In the genomic region with DNA sequence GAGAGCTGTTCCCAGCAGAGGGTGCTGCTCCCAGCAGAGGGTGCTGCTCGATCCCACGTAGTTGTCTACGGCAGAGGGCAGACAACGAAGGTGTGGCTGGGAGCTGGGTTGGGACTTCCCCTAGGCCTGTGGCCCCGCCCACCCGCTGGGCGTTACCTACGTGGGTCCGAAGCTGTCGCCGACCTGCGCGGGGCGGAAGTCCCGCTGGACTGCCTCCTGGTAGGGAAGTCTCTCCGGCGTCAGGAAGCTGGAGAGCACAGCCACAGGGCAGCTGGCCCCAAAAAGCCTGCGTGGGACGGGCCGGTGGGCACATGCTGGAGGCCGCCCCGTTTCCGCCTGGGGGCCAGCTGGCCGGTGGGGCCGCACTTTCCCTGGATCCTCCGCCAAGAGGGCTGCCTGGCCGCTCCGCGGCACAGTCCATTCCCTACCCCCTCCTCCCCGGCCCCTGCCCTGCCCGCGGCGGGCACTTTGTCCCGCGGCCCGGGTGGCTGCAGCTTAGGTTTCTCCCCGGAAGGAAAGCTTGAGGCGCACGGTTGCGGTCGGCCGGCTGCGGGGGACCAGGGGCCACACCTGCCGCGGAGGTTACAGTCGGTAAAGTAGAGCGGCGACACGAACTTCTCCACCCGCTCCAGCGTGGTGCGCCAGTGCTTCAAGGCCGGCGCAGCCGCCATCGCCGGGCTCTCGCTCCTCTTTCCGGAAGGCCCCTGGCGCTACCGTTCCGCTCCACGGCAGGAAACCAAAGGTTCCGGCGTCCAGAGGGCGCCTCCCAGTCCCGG, we compare ENCODE assay signal across 8 cellular contexts. TPM values are rescaled to one million over a fixed set of nuclear protein-coding genes. Genes with fewer than 3 reads are reported as not detected.
DNase-seq lines count a peak whose midpoint lies in the region; ATAC-seq and TF ChIP-seq lines count a peak whose summit lies in the region.

Gene MAN2C1 (minus strand): TSS at position 695 of the 776 bp plus-strand sequence. CDS start 24 bp downstream, at position 671.

- H3K27me3 ChIP-seq in Caco-2 (replicated peaks; ENCODE audit: control insufficient read depth, insufficient read depth, low read length), result no peaks in the 10 kb centered on the region
- no peaks in the 10 kb centered on the region for H3K27me3 ChIP-seq in effector memory CD4-positive, alpha-beta T cell (replicated peaks; ENCODE audit: control insufficient read depth, insufficient read depth, low read length, poor library complexity, severe bottlenecking)

- intact Hi-C loops in Caco-2 (cut with micrococcal nuclease; ENCODE audit: unreplicated experiment), result loop anchor here (1.0 kb wide), 3 partner anchors 83 to 273 kb away; partner anchors contain the start of genes SIN3A and SNUPN

- peaks cover 13% of the 10 kb centered on the region for H3K4me1 Mint-ChIP-seq in Caco-2 (ENCODE audit: low read depth, unreplicated experiment)

- peaks cover 19% of the 10 kb centered on the region for H3K4me1 ChIP-seq in Caco-2
- H3K4me1 ChIP-seq in effector memory CD4-positive, alpha-beta T cell (ENCODE audit: control insufficient read depth, insufficient read depth, low read length, poor library complexity, severe bottlenecking), result peaks cover 6% of the 10 kb centered on the region

- H3K27ac Mint-ChIP-seq in Caco-2 (ENCODE audit: unreplicated experiment), result peak within 1 kb of the TSS; percentile 93

- no peaks in the 10 kb centered on the region for H3K9me3 ChIP-seq in Caco-2
- H3K9me3 ChIP-seq in effector memory CD4-positive, alpha-beta T cell (ENCODE audit: control insufficient read depth, low read length), result no peaks in the 10 kb centered on the region

- no peaks in the 10 kb centered on the region for H3K27me3 Mint-ChIP-seq in Caco-2 (ENCODE audit: insufficient read depth, unreplicated experiment)

- peak within 1 kb of the TSS; percentile 93 for H3K4me3 Mint-ChIP-seq in Caco-2 (ENCODE audit: unreplicated experiment)

- TF ChIP-seq CTCF in Caco-2 (IDR thresholded peaks at IDR 0.05; ENCODE audit: insufficient read depth in 1 of 2, low read depth in 1 of 2, low read length in 1 of 2, severe bottlenecking in 1 of 2, unreplicated experiment in 1 of 2), result peak; percentile 53 to 92

- peaks cover 64% of the 10 kb centered on the region for H3K36me3 Mint-ChIP-seq in Caco-2 (ENCODE audit: insufficient read depth, unreplicated experiment)

- peak within 1 kb of the TSS; percentile 61 for H3K4me3 ChIP-seq in Caco-2 (ENCODE audit: low read depth, low read length)
- H3K4me3 ChIP-seq in effector memory CD4-positive, alpha-beta T cell (ENCODE audit: insufficient read depth, low read depth, low read length, poor library complexity, severe bottlenecking), result peak within 1 kb of the TSS; percentile 99

- POLR2A ChIA-PET in Caco-2 (lab: Charles Lee), result interaction anchor here (0.6 to 3.3 kb wide), 18 partner anchors 9 to 498 kb away, joined by 3 to 54 read pairs (median 3); partner anchors contain the start of genes COMMD4, IMP3, RPP25 and SIN3A
- POLR2A ChIA-PET in activated CD8-positive, alpha-beta memory T cell treated with anti-CD3 and anti-CD28 coated beads for 36 hours (lab: Charles Lee), result interaction anchor here (0.5 to 3.0 kb wide), 9 partner anchors 15 to 391 kb away, joined by 3 to 79 read pairs (median 4); partner anchors contain the start of genes COMMD4, IMP3, SIN3A and SNUPN

- BruUV-seq in Caco-2 (replicated peaks; lab: Mats Ljungman, UMichigan), result no TSS peak

- H3K27ac ChIP-seq in effector memory CD4-positive, alpha-beta T cell (ENCODE audit: insufficient read depth, low read length, poor library complexity, severe bottlenecking), result peak within 1 kb of the TSS; percentile 93

- ATAC-seq in GM21360 (IDR thresholded peaks at IDR 0.05; ENCODE audit: unreplicated experiment), result peak; percentile 82

- H3K9me3 Mint-ChIP-seq in Caco-2 (ENCODE audit: unreplicated experiment), result no peaks in the 10 kb centered on the region

- CTCF ChIA-PET in Caco-2 (lab: Charles Lee), result interaction anchor here (0.5 to 2.2 kb wide), 31 partner anchors 13 to 373 kb away, joined by 3 to 33 read pairs (median 4); partner anchors contain the start of genes COMMD4, IMP3, SCAMP5 and SIN3A
- CTCF ChIA-PET in activated CD8-positive, alpha-beta memory T cell treated with anti-CD3 and anti-CD28 coated beads for 36 hours (lab: Charles Lee), result interaction anchor here (0.6 to 3.8 kb wide), 19 partner anchors 14 to 279 kb away, joined by 3 to 24 read pairs (median 5); partner anchors contain the start of genes COMMD4, IMP3, SIN3A and SNX33

- peak; percentile 98 for DNase-seq in Caco-2
- peak; percentile 97 for DNase-seq in HT1080 (ENCODE audit: low read depth)
- peak; percentile 90 to 93 for DNase-seq in NOMO-1 (lab: John Stamatoyannopoulos, UW; ENCODE audit: unreplicated experiment in 2 of 2)
- DNase-seq in effector memory CD4-positive, alpha-beta T cell, result peak; percentile 83 to 89 (median 86)
- DNase-seq in medulla oblongata (ENCODE audit: extremely low spot score), result peak; percentile 95
- peak; percentile 83 for DNase-seq in stimulated activated CD8-positive, alpha-beta memory T cell treated with anti-CD3 and anti-CD28 coated beads, Interleukin-12 subunit alpha, Interleukin-12 subunit beta, amount 100 ng/mL, for 1 hour (ENCODE audit: low read depth)

- peaks cover 3% of the 10 kb centered on the region for H3K36me3 ChIP-seq in Caco-2 (ENCODE audit: control insufficient read depth, insufficient read depth, low read length)
- peaks cover 45% of the 10 kb centered on the region for H3K36me3 ChIP-seq in effector memory CD4-positive, alpha-beta T cell (ENCODE audit: control insufficient read depth, insufficient read depth, low read length)

RNA-seq across cellular contexts. Expression of gene MAN2C1, which starts in this region (rescaled TPM):
- total RNA-seq in Caco-2 (2022), result 131 and 140 TPM in 2 replicates
- total RNA-seq in HT1080 (2014; rRNA removed; shearing (Covaris generic)), result 60.9 and 61.9 TPM in 2 replicates
- 29.8 and 32.2 TPM in 2 replicates for polyA plus RNA-seq in HT1080 (2015; cell fraction: cytosol; rRNA removed)
- polyA plus RNA-seq in HT1080 (2015; cell fraction: nucleus; rRNA removed), result 1,090 and 1,125 TPM in 2 replicates
- 100 to 1,000 TPM; 139 to 142 TPM for total RNA-seq in activated CD8-positive, alpha-beta memory T cell treated with anti-CD3 and anti-CD28 coated beads for 36 hours

Comparison
In these comparisons a context has a peak if more than half of its experiments do, and no peak if none do; other contexts are left out.
1. Peak in every context shown above with its lines: DNase-seq, ATAC-seq, H3K4me3 ChIP-seq and H3K27ac ChIP-seq.